ENCODE assay signal across 18 cellular contexts in genomic region chr9:110334183-110334582, GRCh38. TPM values are rescaled to one million over a fixed set of nuclear protein-coding genes. Genes with fewer than 3 reads are reported as not detected.
DNase-seq lines count a peak whose midpoint lies in the region; ATAC-seq and TF ChIP-seq lines count a peak whose summit lies in the region.
"Had no signal": no experiment of that assay in that cellular context is flagged by ENCODE, and none has a peak within 500 bp of the region (broad histone marks: within the 10 kb centered on the region; RNA-seq: fewer than 3 reads in every experiment).

No MANE protein-coding gene starts in this region.

- H3K4me3 ChIP-seq in prostate gland = no peak overlapping the region
- H3K4me3 ChIP-seq: heart left ventricle had no signal

- no peaks in the 10 kb centered on the region for H3K4me1 ChIP-seq in prostate gland (replicated peaks)

- DNase-seq in mesenteric fat pad (ENCODE audit: low spot score) (no peak), COR-L47 (lab: John Stamatoyannopoulos, UW) (no peak), prostate gland (ENCODE audit: low spot score) (no peak), NCI-H1092 treated with DMSO at 0.1 percent for 48 hours (lab: John Stamatoyannopoulos, UW) (no peak)
- DNase-seq: activated naive CD4-positive, alpha-beta T cell treated with anti-CD3 and anti-CD28 coated beads for 36 hours; heart left ventricle; naive B cell; stimulated activated CD4-positive, alpha-beta T cell treated with anti-CD3 and anti-CD28 coated beads, Interleukin-4, amount 100 ng/mL, for 24 hours; T1000 had no signal

- 81% methylated on average over 4 of the region's 4 CpGs for WGBS in prostate gland

- TF ChIP-seq POLR2A in prostate gland (IDR thresholded peaks at IDR 0.05) = no peak

- intact Hi-C loops in prostate gland (cut with DNase I) = no loop called here

- no peaks in the 10 kb centered on the region for H3K27me3 ChIP-seq in prostate gland (replicated peaks; ENCODE audit: insufficient read depth)
- H3K27me3 ChIP-seq: heart left ventricle had no signal

- no peaks in the 10 kb centered on the region for H3K36me3 ChIP-seq in prostate gland
- H3K36me3 ChIP-seq: heart left ventricle had no signal

- TF ChIP-seq CTCF in prostate gland (IDR thresholded peaks at IDR 0.05) = no peak

- no peak overlapping the region for H3K27ac ChIP-seq in prostate gland

- ATAC-seq in GM18511 (IDR thresholded peaks at IDR 0.05; ENCODE audit: unreplicated experiment) (peak; percentile 81), GM21360 (IDR thresholded peaks at IDR 0.05; ENCODE audit: unreplicated experiment) (peak; percentile 72), HG02884 (IDR thresholded peaks at IDR 0.05; ENCODE audit: unreplicated experiment) (peak; percentile 59), HG03565 (IDR thresholded peaks at IDR 0.05; ENCODE audit: unreplicated experiment) (peak; percentile 57)
- ATAC-seq: heart left ventricle had no signal

- H3K9me3 ChIP-seq in prostate gland = no peaks in the 10 kb centered on the region

RNA-seq across cellular contexts. Expression of gene TXNDC8, which starts 3.5 kb away (rescaled TPM):
- total RNA-seq in mesenteric fat pad = not detected
- total RNA-seq in prostate gland = not detected
- total RNA-seq: activated CD8-positive, alpha-beta memory T cell treated with anti-CD3 and anti-CD28 coated beads for 36 hours; activated naive CD4-positive, alpha-beta T cell treated with anti-CD3 and anti-CD28 coated beads for 36 hours; B cell; endothelial cell of umbilical vein; heart left ventricle; M059J; renal cortical epithelial cell had no signal
